In genomic region chr2:188892632-188893031, GRCh38 we compare ENCODE assay signal across 14 cellular contexts.
"Had no signal": no experiment of that assay in that cellular context is flagged by ENCODE, and none has a peak within 500 bp of the region (broad histone marks: within the 10 kb centered on the region; RNA-seq: fewer than 3 reads in every experiment).

No MANE protein-coding gene starts in this region.

- ATAC-seq: activated CD4-positive, CD25-positive, alpha-beta regulatory T cell treated with anti-CD3 and anti-CD28 coated beads, Interleukin-2, amount 50 U/mL, for 24 hours; activated naive CD4-positive, alpha-beta T cell treated with anti-CD3 and anti-CD28 coated beads, Interleukin-2, amount 50 U/mL, for 72 hours; left cardiac atrium; stimulated activated naive CD8-positive, alpha-beta T cell treated with anti-CD3 and anti-CD28 coated beads, Interleukin-15, amount 100 ng/mL, for 72 hours had no signal

- H3K36me3 ChIP-seq: esophagus muscularis mucosa, ovary had no signal

- H3K4me3 ChIP-seq: esophagus muscularis mucosa, ovary had no signal

- H3K9me3 ChIP-seq: ovary had no signal

- DNase-seq: activated CD4-positive, alpha-beta T cell treated with anti-CD3 and anti-CD28 coated beads, Interleukin-2, amount 50 U/mL, for 4 hours; activated T-cell treated with anti-CD3 and anti-CD28 coated beads, Interleukin-2, amount 50 U/mL, for 1 hour; cerebellar nuclear complex; glutamatergic neuron; immature natural killer cell; left cardiac atrium; mammary epithelial cell; nephron progenitor cell; ovary; stimulated activated CD4-positive, alpha-beta T cell treated with anti-CD3 and anti-CD28 coated beads, Interleukin-4, amount 100 ng/mL, for 4 hours; stimulated activated naive CD8-positive, alpha-beta T cell treated with anti-CD3 and anti-CD28 coated beads, Interleukin-15, amount 100 ng/mL, for 72 hours had no signal

- H3K27me3 ChIP-seq: esophagus muscularis mucosa, ovary had no signal
